Comparison of ENCODE assay signal across 8 cellular contexts in genomic region chr4:155371432-155372043, GRCh38. TPM values are rescaled to one million over a fixed set of nuclear protein-coding genes. Genes with fewer than 3 reads are reported as not detected.
DNase-seq lines count a peak whose midpoint lies in the region; ATAC-seq, FAIRE-seq and TF ChIP-seq lines count a peak whose summit lies in the region.

No MANE protein-coding gene starts in this region.

- no peaks in the 10 kb centered on the region for H3K23me2 ChIP-seq in H1 (ENCODE audit: low read depth, low read length)

- H3K27me3 ChIP-seq in CD4-positive, CD25-positive, alpha-beta regulatory T cell (ENCODE audit: control insufficient read depth, insufficient read depth, low read length): no peaks in the 10 kb centered on the region
- H3K27me3 ChIP-seq in H1 (replicated peaks in 1 of 4; ENCODE audit: control insufficient read depth in 3 of 4, extremely low read depth in 1 of 4, insufficient read depth in 3 of 4, low read length in 3 of 4) (no peaks in the 10 kb centered on the region), suprapubic skin (peaks cover 8% of the 10 kb centered on the region), MG63 (no peaks in the 10 kb centered on the region)

- no peak overlapping the region for H3K27ac ChIP-seq in CD4-positive, CD25-positive, alpha-beta regulatory T cell (ENCODE audit: insufficient read depth, low read length, poor library complexity, severe bottlenecking)
- no peak overlapping the region for H3K27ac ChIP-seq in H1 (ENCODE audit: low read depth, low read length)
- H3K27ac ChIP-seq in suprapubic skin: no peak overlapping the region

- peak in 1 of 2 experiments; percentile 35; a peak in 3 of 4 replicates for TF ChIP-seq RAD21 in H1 (IDR thresholded peaks at IDR 0.05 in 1 of 2, conservative IDR thresholded peaks at IDR 0.05 in 1 of 2; ENCODE audit: low read depth in 2 of 2, low read length in 2 of 2)

- no peak overlapping the region for H2BK12ac ChIP-seq in H1 (ENCODE audit: low read depth, low read length)

- H2BK15ac ChIP-seq in H1 (ENCODE audit: low read length): no peak overlapping the region

- no peak overlapping the region for H3K4me3 ChIP-seq in CD4-positive, CD25-positive, alpha-beta regulatory T cell (ENCODE audit: low read depth, low read length)
- H3K4me3 ChIP-seq in H1 (ENCODE audit: extremely low read depth in 1 of 4, insufficient read depth in 2 of 4, low read depth in 3 of 4, low read length in 4 of 4) (no peak overlapping the region), suprapubic skin (no peak overlapping the region), MG63 (no peak overlapping the region)

- no peak overlapping the region for H3K56ac ChIP-seq in H1 (replicated peaks; ENCODE audit: insufficient read length, low read depth, low read length)

- no peaks in the 10 kb centered on the region for H3K79me1 ChIP-seq in H1 (ENCODE audit: low read depth, low read length)

- CTCF ChIA-PET in H1 (lab: Charles Lee; ENCODE audit: partially characterized antibody): interaction anchor here (0.5 to 1.0 kb wide), 6 partner anchors 14 to 1161 kb away, joined by 3 to 4 read pairs (median 3); no protein-coding TSS in a partner anchor

- no peak overlapping the region for H3K27ac Mint-ChIP-seq in CD4-positive, CD25-positive, alpha-beta regulatory T cell

- no peak overlapping the region for H2BK5ac ChIP-seq in H1 (ENCODE audit: low read depth, low read length)

- no peak overlapping the region for H3K4me2 ChIP-seq in H1 (ENCODE audit: insufficient read depth in 1 of 2, low read depth in 2 of 2, low read length in 2 of 2)

- no peak overlapping the region for H4K91ac ChIP-seq in H1 (replicated peaks; ENCODE audit: insufficient read length, low read length)

- no peak overlapping the region for H3K14ac ChIP-seq in H1 (ENCODE audit: insufficient read length)

- peak overlapping the region in 1 of 4 donors; percentile 87 for H3K4me3 Mint-ChIP-seq in CD4-positive, CD25-positive, alpha-beta regulatory T cell

- peak in 1 of 2 donors; percentile 19 for ATAC-seq in CD4-positive, CD25-positive, alpha-beta regulatory T cell (ENCODE audit: low read depth in 2 of 2)
- ATAC-seq in GM21723 (IDR thresholded peaks at IDR 0.05; ENCODE audit: unreplicated experiment) (peak; percentile 39), GM21515 (IDR thresholded peaks at IDR 0.05; ENCODE audit: unreplicated experiment) (no peak)

- H4K20me1 ChIP-seq in H1 (replicated peaks in 1 of 2; ENCODE audit: control insufficient read depth in 1 of 2, insufficient read depth in 2 of 2, low read length in 2 of 2): no peaks in the 10 kb centered on the region

- no peak overlapping the region for H4K8ac ChIP-seq in H1 (ENCODE audit: extremely low read depth, insufficient read depth, low read length)

- H3K9ac ChIP-seq in H1 (replicated peaks in 1 of 4; ENCODE audit: extremely low read depth in 1 of 4, low read depth in 3 of 4, low read length in 3 of 4): no peak overlapping the region

- no peaks in the 10 kb centered on the region for H3K9me3 ChIP-seq in CD4-positive, CD25-positive, alpha-beta regulatory T cell (ENCODE audit: control insufficient read depth in 2 of 2, low read length in 2 of 2)
- H3K9me3 ChIP-seq in H1 (ENCODE audit: insufficient read depth in 2 of 2, low read depth in 1 of 2, low read length in 1 of 2) (no peaks in the 10 kb centered on the region), suprapubic skin (no peaks in the 10 kb centered on the region), MG63 (no peaks in the 10 kb centered on the region)

- no peak overlapping the region for H2BK120ac ChIP-seq in H1 (replicated peaks; ENCODE audit: low read depth, low read length)

- TF ChIP-seq POLR2A in H1 (IDR thresholded peaks at IDR 0.05; ENCODE audit: control extremely low read depth in 1 of 2, low read depth in 2 of 2, low read length in 2 of 2) (no peak), suprapubic skin (IDR thresholded peaks at IDR 0.05) (no peak)

- peaks cover 9% of the 10 kb centered on the region for H3K4me1 ChIP-seq in CD4-positive, CD25-positive, alpha-beta regulatory T cell (ENCODE audit: control insufficient read depth, insufficient read depth, low read length, poor library complexity, severe bottlenecking)
- no peaks in the 10 kb centered on the region for H3K4me1 ChIP-seq in H1 (replicated peaks in 1 of 4; ENCODE audit: control insufficient read depth in 3 of 4, insufficient read depth in 4 of 4, low read length in 3 of 4)
- peaks cover 11% of the 10 kb centered on the region for H3K4me1 ChIP-seq in suprapubic skin

- no peak for FAIRE-seq in H1 (lab: Jason Lieb, UNC)

- no peaks in the 10 kb centered on the region for H3K9me3 Mint-ChIP-seq in CD4-positive, CD25-positive, alpha-beta regulatory T cell

- H4K5ac ChIP-seq in H1 (ENCODE audit: insufficient read length, low read depth, low read length): no peak overlapping the region

- no peak overlapping the region for H3K18ac ChIP-seq in H1 (ENCODE audit: extremely low read depth, low read length)

- WGBS in H1 (ENCODE audit: extremely low coverage in 1 of 2, insufficient coverage in 1 of 2, insufficient read length in 1 of 2, insufficient replicate concordance in 2 of 2, low coverage in 1 of 2, low lambda C conversion rate in 2 of 2, missing lambda C conversion rate in 1 of 2), 2 experiments: 31% methylated on average over 4 of the region's 4 CpGs; no CpG with 5 or more reads in 1 of the 2 experiments
- 47% methylated on average over 4 of the region's 4 CpGs for WGBS in suprapubic skin

- peak in 2 of 3 donors; percentile 43 to 44 for DNase-seq in CD4-positive, CD25-positive, alpha-beta regulatory T cell
- DNase-seq in NCI-H526 treated with DMSO at 0.1 percent for 48 hours (lab: John Stamatoyannopoulos, UW): peak; percentile 5
- no peak for DNase-seq in H1 (ENCODE audit: low read depth in 1 of 2, low spot score in 2 of 2)
- DNase-seq in suprapubic skin (ENCODE audit: low spot score in 2 of 2): no peak
- no peak for DNase-seq in MG63
- no peak for DNase-seq in iPS-NIHi11 (ENCODE audit: low spot score)

- TF ChIP-seq CTCF in H1 (IDR thresholded peaks at IDR 0.05; ENCODE audit: control extremely low read depth in 1 of 3, insufficient read depth in 1 of 3, low read depth in 1 of 3, low read length in 3 of 3) (peak in 2 of 3 experiments; percentile 19 to 29; a peak in 2 of 4 replicates), suprapubic skin (IDR thresholded peaks at IDR 0.05) (peak; percentile 10 to 12)

- no peaks in the 10 kb centered on the region for H3K27me3 Mint-ChIP-seq in CD4-positive, CD25-positive, alpha-beta regulatory T cell

- H3K23ac ChIP-seq in H1 (ENCODE audit: insufficient read length): no peak overlapping the region

- no peaks in the 10 kb centered on the region for H3K79me2 ChIP-seq in H1 (ENCODE audit: control insufficient read depth in 1 of 2, insufficient read depth in 2 of 2, low read length in 2 of 2)

- no peak overlapping the region for H2BK20ac ChIP-seq in H1 (ENCODE audit: low read length)

- H3K4ac ChIP-seq in H1 (replicated peaks; ENCODE audit: insufficient read length, low read depth, low read length): no peak overlapping the region

- peaks cover 5 to 15% (median 8%) of the 10 kb centered on the region in 4 donors for H3K4me1 Mint-ChIP-seq in CD4-positive, CD25-positive, alpha-beta regulatory T cell

- TF ChIP-seq EP300 in H1 (IDR thresholded peaks at IDR 0.05; ENCODE audit: borderline replicate concordance in 1 of 2, low read depth in 2 of 2, low read length in 2 of 2): no peak
- no peak for TF ChIP-seq EP300 in suprapubic skin (IDR thresholded peaks at IDR 0.05)

- POLR2A ChIA-PET in H1 (lab: Charles Lee; ENCODE audit: partially characterized antibody): no interaction called here

- H3K36me3 ChIP-seq in CD4-positive, CD25-positive, alpha-beta regulatory T cell (ENCODE audit: control insufficient read depth, insufficient read depth, low read length): no peaks in the 10 kb centered on the region
- peaks cover 0 to 5% (median 1%) of the 10 kb centered on the region in 4 experiments; a peak in 2 of 8 replicates for H3K36me3 ChIP-seq in H1 (ENCODE audit: control insufficient read depth in 2 of 4, insufficient read depth in 4 of 4, low read length in 3 of 4)
- no peaks in the 10 kb centered on the region for H3K36me3 ChIP-seq in suprapubic skin
- no peaks in the 10 kb centered on the region for H3K36me3 ChIP-seq in MG63

- peaks cover 14% of the 10 kb centered on the region for H3K36me3 Mint-ChIP-seq in CD4-positive, CD25-positive, alpha-beta regulatory T cell

- no peak overlapping the region for H2AK5ac ChIP-seq in H1 (ENCODE audit: low read depth, low read length)

- H2AFZ ChIP-seq in H1 (ENCODE audit: low read length): no peak overlapping the region

TF ChIP-seq in H1, 55 proteins besides CTCF, POLR2A, EP300 and RAD21 (continues in another document):
- TF ChIP-seq MAFK (IDR thresholded peaks at IDR 0.05; ENCODE audit: low read depth, low read length) (no peak), HDAC2 (IDR thresholded peaks at IDR 0.05; ENCODE audit: borderline replicate concordance in 1 of 2, low read depth in 2 of 2, low read length in 2 of 2) (no peak), RNF2 (IDR thresholded peaks at IDR 0.05; ENCODE audit: borderline replicate concordance, low read depth, low read length, missing control alignments, poor library complexity, severe bottlenecking) (no peak), USF2 (IDR thresholded peaks at IDR 0.05; ENCODE audit: low read length) (no peak), TEAD4 (IDR thresholded peaks at IDR 0.05; ENCODE audit: low read depth, low read length) (no peak), JUND (IDR thresholded peaks at IDR 0.05; ENCODE audit: low read length) (no peak), TCF12 (IDR thresholded peaks at IDR 0.05; ENCODE audit: low read depth, low read length) (no peak)

RNA-seq across cellular contexts. Expression of gene MAP9, which starts 5.2 kb away (rescaled TPM):
- 2.9 TPM for total RNA-seq in CD4-positive, CD25-positive, alpha-beta regulatory T cell
- polyA plus RNA-seq in CD4-positive, CD25-positive, alpha-beta regulatory T cell: 1 to 10 TPM; 1.1 to 3.3 (median 2.2) TPM
- total RNA-seq in H1 (2021; fragmentation: NEBNext Ultra II Directional; extraction: Animal tissue kit (Norgen Biotek cat#: 25700)): 18.6 and 18.9 TPM in 2 replicates
- 2.1 and 2.4 TPM in 2 replicates for polyA plus RNA-seq in H1 (2011; rRNA removed)
- polyA plus RNA-seq in H1 (2011; cell fraction: cytosol; rRNA removed): 2.1 TPM
- 7.3 TPM for polyA plus RNA-seq in H1 (2011; cell fraction: nucleus; rRNA removed)
- polyA plus RNA-seq in H1 (2012, experiment 1 of 2): 5.5 to 9.5 TPM (median 6.3 TPM) in 4 replicates
- polyA plus RNA-seq in H1 (2012, experiment 2 of 2): 0.66 TPM
- polyA plus RNA-seq in H1 (2013, experiment 1 of 2): 40.9 TPM
- polyA plus RNA-seq in H1 (2013, experiment 2 of 2): 33.6 TPM
- polyA minus RNA-seq in H1 (2011; rRNA and poly(A)+ RNA removed): 5.6 and 8.0 TPM in 2 replicates
- polyA minus RNA-seq in H1 (2011; cell fraction: cytosol; rRNA and poly(A)+ RNA removed): 5.9 TPM
- polyA minus RNA-seq in H1 (2011; cell fraction: nucleus; rRNA and poly(A)+ RNA removed): 39.6 TPM
- 1 to 10 TPM; 1.2 to 2.4 (median 1.9) TPM for total RNA-seq in suprapubic skin
- 3.8 and 4.3 TPM in 2 replicates for total RNA-seq in MG63 (2014; rRNA removed; shearing (Covaris generic); ENCODE audit: low replicate concordance)

Comparison
In these comparisons a context has a peak if more than half of its experiments do, and no peak if none do; other contexts are left out.
1. DNase-seq: peak in CD4-positive, CD25-positive, alpha-beta regulatory T cell (2 of 3) and NCI-H526 treated with DMSO at 0.1 percent for 48 hours (single experiment); none in H1 (0 of 2), suprapubic skin (0 of 2), MG63 (single experiment) and iPS-NIHi11 (single experiment).